In the genomic region with DNA sequence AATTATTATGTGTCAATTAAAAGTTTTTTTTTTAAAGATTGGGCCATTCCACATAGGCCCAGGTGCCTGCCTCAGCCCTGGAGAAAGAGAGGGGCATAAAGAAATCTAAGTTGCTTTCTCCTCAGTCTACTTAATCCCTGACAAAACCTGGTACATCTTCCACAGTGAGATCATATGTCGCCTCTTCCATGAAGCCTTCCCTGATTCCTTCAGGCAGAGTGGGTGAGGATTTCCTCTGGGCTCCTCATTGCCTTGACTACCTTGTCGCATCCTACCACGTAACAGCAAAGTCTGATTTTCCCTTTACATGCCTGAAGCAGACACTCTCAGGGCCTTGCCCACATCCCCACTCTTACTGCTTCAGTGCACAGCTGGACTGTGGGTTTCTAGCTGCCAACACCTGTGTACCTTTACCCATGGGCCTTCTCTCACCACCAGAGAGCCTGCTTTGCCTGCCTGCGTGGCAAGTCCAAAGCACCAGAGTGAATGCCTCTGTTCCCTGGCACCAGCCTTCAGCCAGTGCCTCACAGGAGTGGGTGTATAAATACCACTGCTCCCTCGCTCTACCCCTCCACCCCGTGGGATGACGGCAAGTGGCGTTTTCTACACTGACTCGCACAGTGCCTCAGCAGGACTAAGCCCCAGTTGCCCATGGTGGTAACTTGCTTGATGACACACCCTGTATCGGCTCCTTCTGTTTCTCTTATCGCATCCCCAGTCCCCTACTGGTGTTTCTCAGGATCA, we compare ENCODE assay signal across 26 cellular contexts.
A peak's percentile ranks its signal among the peaks of the same experiment; 100 is the strongest.
DNase-seq lines count a peak whose midpoint lies in the region; FAIRE-seq and TF ChIP-seq lines count a peak whose summit lies in the region.
"Had no signal": no experiment of that assay in that cellular context is flagged by ENCODE, and none has a peak within 500 bp of the region (broad histone marks: within the 10 kb centered on the region; RNA-seq: fewer than 3 reads in every experiment).

No MANE protein-coding gene starts in this region.

- TF ChIP-seq CTCF in HEK293 (tag by site-specific recombination; IDR thresholded peaks at IDR 0.05) (no peak), PC-9 (conservative IDR thresholded peaks at IDR 0.05) (no peak), endodermal cell (conservative IDR thresholded peaks at IDR 0.05) (peak; percentile 36), spleen (IDR thresholded peaks at IDR 0.05 in 8 of 11, conservative IDR thresholded peaks at IDR 0.05 in 3 of 11) (no peak), stomach (IDR thresholded peaks at IDR 0.05) (no peak)

- no peak overlapping the region for H3K9ac ChIP-seq in endodermal cell (ENCODE audit: extremely low read depth, low read length, poor library complexity, severe bottlenecking)

- H3K27ac ChIP-seq in HEK293 (ENCODE audit: extremely low read depth, low read depth, low read length): no peak overlapping the region
- H3K27ac ChIP-seq in PC-9: peak overlapping the region; percentile 74
- H3K27ac ChIP-seq in endodermal cell (ENCODE audit: low read depth, low read length): no peak overlapping the region
- no peak overlapping the region for H3K27ac ChIP-seq in spleen
- no peak overlapping the region for H3K27ac ChIP-seq in stomach
- H3K27ac ChIP-seq: ascending aorta, colonic mucosa, upper lobe of right lung had no signal

- peaks cover 36% of the 10 kb centered on the region; the same call in 1 of the 2 replicates for H3F3A ChIP-seq in PC-9 (ENCODE audit: insufficient read depth, low read depth)

- H3K4me3 ChIP-seq in HEK293 (ENCODE audit: low read depth, low read length) (no peak overlapping the region), PC-9 (no peak overlapping the region), endodermal cell (ENCODE audit: low read length) (no peak overlapping the region), spleen (no peak overlapping the region), stomach (no peak overlapping the region)
- H3K4me3 ChIP-seq: ascending aorta, colonic mucosa, upper lobe of right lung had no signal

- no peaks in the 10 kb centered on the region for H4K20me1 ChIP-seq in PC-9 (ENCODE audit: insufficient read depth)

- no peak for FAIRE-seq in GM19239 (lab: Jason Lieb, UNC)

- 76 to 78% methylated on average over 10 to 11 of the region's 11 CpGs for WGBS in endodermal cell (ENCODE audit: insufficient coverage in 1 of 2, insufficient read length in 1 of 2), 2 experiments
- 75 to 81% (median 78%) methylated on average over 11 of the region's 11 CpGs for WGBS in spleen, 5 donors
- WGBS in stomach, 5 donors: 67 to 85% (median 79%) methylated on average over 11 of the region's 11 CpGs

- H3K27me3 Mint-ChIP-seq in endodermal cell (ENCODE audit: insufficient read depth): no peaks in the 10 kb centered on the region

- peaks cover 11% of the 10 kb centered on the region for H3K9me3 Mint-ChIP-seq in endodermal cell
- H3K9me3 Mint-ChIP-seq: activated naive CD4-positive, alpha-beta T cell treated with anti-CD3 and anti-CD28 coated beads, Interleukin-2, amount 50 U/mL, for 72 hours; activated T-helper 17 cell treated with anti-CD3 and anti-CD28 coated beads, Interleukin-2, amount 50 U/mL, for 72 hours; stimulated activated memory B cell treated with anti-CD40 and anti-IgM and Interleukin-4, amounts not matched to agents 10 μg/mL and 1 μg/mL and 100 μg/mL, for 72 hours had no signal

- H3K27ac Mint-ChIP-seq in endodermal cell: no peak overlapping the region
- H3K27ac Mint-ChIP-seq: activated CD8-positive, alpha-beta T cell treated with anti-CD3 and anti-CD28 coated beads, Interleukin-2, amount 10 ng/mL, durations not matched to agents 7 days and 5 days; activated naive CD4-positive, alpha-beta T cell treated with anti-CD3 and anti-CD28 coated beads, Interleukin-2, amount 50 U/mL, for 72 hours; activated T-helper 17 cell treated with anti-CD3 and anti-CD28 coated beads, Interleukin-2, amount 50 U/mL, for 72 hours; stimulated activated memory B cell treated with anti-CD40 and anti-IgM and Interleukin-4, amounts not matched to agents 10 μg/mL and 1 μg/mL and 100 μg/mL, for 72 hours had no signal

- no peak overlapping the region for H2AFZ ChIP-seq in PC-9

- H3K79me2 ChIP-seq in PC-9 (ENCODE audit: low read depth): no peaks in the 10 kb centered on the region

- no peak for TF ChIP-seq EP300 in stomach (IDR thresholded peaks at IDR 0.05)

- BruUV-seq in PC-9 (replicated peaks; lab: Mats Ljungman, UMichigan): no TSS peak

- H3K27me3 ChIP-seq in PC-9 (ENCODE audit: insufficient read depth, low read depth) (no peaks in the 10 kb centered on the region), endodermal cell (ENCODE audit: control insufficient read depth, insufficient read depth, low read length, poor library complexity, severe bottlenecking) (no peaks in the 10 kb centered on the region), spleen (replicated peaks in 1 of 7) (peaks cover 0 to 17% (median 0%) of the 10 kb centered on the region in 7 donors), stomach (peaks cover 0 to 10% (median 0%) of the 10 kb centered on the region in 3 donors)
- H3K27me3 ChIP-seq: ascending aorta, colonic mucosa, upper lobe of right lung had no signal

- no peak overlapping the region for H3K4me3 Mint-ChIP-seq in endodermal cell
- H3K4me3 Mint-ChIP-seq: activated CD8-positive, alpha-beta T cell treated with anti-CD3 and anti-CD28 coated beads, Interleukin-2, amount 10 ng/mL, durations not matched to agents 7 days and 5 days; activated T-helper 17 cell treated with anti-CD3 and anti-CD28 coated beads, Interleukin-2, amount 50 U/mL, for 72 hours; stimulated activated memory B cell treated with anti-CD40 and anti-IgM and Interleukin-4, amounts not matched to agents 10 μg/mL and 1 μg/mL and 100 μg/mL, for 72 hours had no signal

- H3K36me3 Mint-ChIP-seq in endodermal cell (ENCODE audit: low read depth): peaks cover 14% of the 10 kb centered on the region
- H3K36me3 Mint-ChIP-seq: activated naive CD4-positive, alpha-beta T cell treated with anti-CD3 and anti-CD28 coated beads, Interleukin-2, amount 50 U/mL, for 72 hours; stimulated activated memory B cell treated with anti-CD40 and anti-IgM and Interleukin-4, amounts not matched to agents 10 μg/mL and 1 μg/mL and 100 μg/mL, for 72 hours had no signal

- TF ChIP-seq POLR2A in spleen (IDR thresholded peaks at IDR 0.05): no peak
- TF ChIP-seq POLR2A in stomach (IDR thresholded peaks at IDR 0.05): no peak

- DNase-seq in PC-9 (no peak), endodermal cell (no peak), spleen (peak; percentile 68), GM19239 (ENCODE audit: insufficient read length, low spot score) (no peak), mesenteric fat pad (ENCODE audit: low spot score) (no peak), stomach (no peak)
- DNase-seq: activated CD4-positive, alpha-beta T cell treated with anti-CD3 and anti-CD28 coated beads for 4 hours; activated CD8-positive, alpha-beta T cell treated with anti-CD3 and anti-CD28 coated beads, Interleukin-2, amount 10 ng/mL, durations not matched to agents 7 days and 5 days; C1 segment of cervical spinal cord; colonic mucosa; DMS153; effector CD4-positive, alpha-beta T cell; GF-D8; hippocampal formation; KG1; left cardiac atrium; MM.1S; NCI-H1105 treated with DMSO at 0.1 percent for 48 hours; NCI-H1930; posterior cingulate gyrus; upper lobe of right lung had no signal

- H3K4me1 ChIP-seq in HEK293 (ENCODE audit: control insufficient read depth, insufficient read depth, low read length) (no peaks in the 10 kb centered on the region), PC-9 (replicated peaks; ENCODE audit: insufficient read depth) (peaks cover 43% of the 10 kb centered on the region), endodermal cell (ENCODE audit: control insufficient read depth, insufficient read depth, low read length) (no peaks in the 10 kb centered on the region), spleen (no peaks in the 10 kb centered on the region), stomach (peaks cover 4 to 27% (median 15%) of the 10 kb centered on the region in 4 donors)
- H3K4me1 ChIP-seq: ascending aorta, colonic mucosa, upper lobe of right lung had no signal

- intact Hi-C loops in PC-9 (cut with micrococcal nuclease; ENCODE audit: unreplicated experiment): no loop called here
- intact Hi-C loops in spleen (cut with DNase I; ENCODE audit: low total_unique reads): no loop called here
- intact Hi-C loops in stomach (cut with DNase I; ENCODE audit: low total_unique reads): no loop called here

- POLR2A ChIA-PET in HEK293 (lab: Yijun Ruan, JAX) (no interaction called here), PC-9 (lab: Charles Lee; ENCODE audit: unreplicated experiment) (no interaction called here)

- peak overlapping the region; percentile 42 for H3K4me2 ChIP-seq in PC-9

- H3K9me2 ChIP-seq in PC-9 (ENCODE audit: insufficient read depth): no peaks in the 10 kb centered on the region

- H3K9me3 ChIP-seq in HEK293 (ENCODE audit: control insufficient read depth, insufficient read depth, low read depth, low read length) (no peaks in the 10 kb centered on the region), PC-9 (ENCODE audit: insufficient read depth, low read depth) (no peaks in the 10 kb centered on the region), endodermal cell (ENCODE audit: control insufficient read depth, low read length) (peaks cover 7% of the 10 kb centered on the region), spleen (peaks cover 0 to 8% (median 0%) of the 10 kb centered on the region in 8 donors), stomach (no peaks in the 10 kb centered on the region)
- H3K9me3 ChIP-seq: ascending aorta, colonic mucosa, upper lobe of right lung had no signal

- H3K36me3 ChIP-seq in HEK293 (ENCODE audit: control insufficient read depth in 2 of 2, insufficient read depth in 1 of 2, low read length in 2 of 2): no peaks in the 10 kb centered on the region
- no peaks in the 10 kb centered on the region for H3K36me3 ChIP-seq in PC-9 (ENCODE audit: low read depth)
- peaks cover 8% of the 10 kb centered on the region for H3K36me3 ChIP-seq in endodermal cell (ENCODE audit: control insufficient read depth, insufficient read depth, low read length)
- no peaks in the 10 kb centered on the region for H3K36me3 ChIP-seq in spleen
- no peaks in the 10 kb centered on the region for H3K36me3 ChIP-seq in stomach
- H3K36me3 ChIP-seq: ascending aorta, colonic mucosa, upper lobe of right lung had no signal

- CTCF ChIA-PET in HEK293 (lab: Yijun Ruan, JAX): no interaction called here
- CTCF ChIA-PET in PC-9 (lab: Charles Lee): no interaction called here

- peaks cover 4% of the 10 kb centered on the region for H3K4me1 Mint-ChIP-seq in endodermal cell
- H3K4me1 Mint-ChIP-seq: activated T-helper 17 cell treated with anti-CD3 and anti-CD28 coated beads, Interleukin-2, amount 50 U/mL, for 72 hours; stimulated activated memory B cell treated with anti-CD40 and anti-IgM and Interleukin-4, amounts not matched to agents 10 μg/mL and 1 μg/mL and 100 μg/mL, for 72 hours had no signal

TF ChIP-seq in HEK293, 187 proteins besides CTCF, POLR2A, EP300 and RAD21:
- TF ChIP-seq ZNF140 (tag by site-specific recombination; IDR thresholded peaks at IDR 0.05) (no peak), ZNF302 (tag by site-specific recombination; IDR thresholded peaks at IDR 0.05; ENCODE audit: low read depth) (no peak), ZFHX2 (tag by site-specific recombination; conservative IDR thresholded peaks at IDR 0.05) (no peak), ZNF121 (tag by site-specific recombination; IDR thresholded peaks at IDR 0.05) (no peak), ZNF37A (tag by site-specific recombination; IDR thresholded peaks at IDR 0.05) (peak; percentile 96), ZNF596 (tag by site-specific recombination; IDR thresholded peaks at IDR 0.05) (no peak)
